In genomic region chr10:77099136-77099535, GRCh38 we compare ENCODE assay signal across 6 cellular contexts.
"Had no signal": no experiment of that assay in that cellular context is flagged by ENCODE, and none has a peak within 500 bp of the region (broad histone marks: within the 10 kb centered on the region; RNA-seq: fewer than 3 reads in every experiment).

No MANE protein-coding gene starts in this region.

- H3K4me3 ChIP-seq: GM23248 had no signal

- H3K9ac ChIP-seq: GM23248 had no signal

- DNase-seq: GM23248, GOT3, H9, HCEC 1CT, KBM-7 had no signal

- ATAC-seq: HepG2 had no signal

- H2AFZ ChIP-seq: GM23248 had no signal

- FAIRE-seq: HepG2 had no signal

- H3K27ac ChIP-seq: GM23248 had no signal
